10 cellular contexts compared by ENCODE assay signal in genomic region chr17:8887834-8888703, GRCh38. TPM values are rescaled to one million over a fixed set of nuclear protein-coding genes. Genes with fewer than 3 reads are reported as not detected.
A peak's percentile ranks its signal among the peaks of the same experiment; 100 is the strongest.
DNase-seq lines count a peak whose midpoint lies in the region; ATAC-seq and TF ChIP-seq lines count a peak whose summit lies in the region.
"Had no signal": no experiment of that assay in that cellular context is flagged by ENCODE, and none has a peak within 500 bp of the region (broad histone marks: within the 10 kb centered on the region; RNA-seq: fewer than 3 reads in every experiment).

No MANE protein-coding gene starts in this region.

- H3K36me3 ChIP-seq in Panc1 (ENCODE audit: control insufficient read depth, insufficient read depth, low read length) = no peaks in the 10 kb centered on the region

- no peak overlapping the region for H3K27ac ChIP-seq in Panc1 (ENCODE audit: low read length)
- H3K27ac ChIP-seq: dorsolateral prefrontal cortex had no signal

- intact Hi-C loops in Panc1 (cut with micrococcal nuclease; ENCODE audit: unreplicated experiment) = no loop called here

- BruUV-seq in Panc1 (replicated peaks; lab: Mats Ljungman, UMichigan) = no TSS peak

- peak; percentile 89 for ATAC-seq in Panc1
- no peak for ATAC-seq in HG03175 (IDR thresholded peaks at IDR 0.05; ENCODE audit: unreplicated experiment)
- no peak for ATAC-seq in GM21423 (IDR thresholded peaks at IDR 0.05; ENCODE audit: unreplicated experiment)
- ATAC-seq in GM18858 (IDR thresholded peaks at IDR 0.05; ENCODE audit: unreplicated experiment) = no peak

- no peaks in the 10 kb centered on the region for H3K4me1 ChIP-seq in Panc1 (ENCODE audit: control insufficient read depth, insufficient read depth, low read length)

- no peaks in the 10 kb centered on the region for H3K27me3 ChIP-seq in Panc1 (ENCODE audit: control insufficient read depth, insufficient read depth, low read length)

- no peak overlapping the region for H3K27ac Mint-ChIP-seq in nephron progenitor cell
- H3K27ac Mint-ChIP-seq: activated CD4-positive, alpha-beta memory T cell treated with anti-CD3 and anti-CD28 coated beads, Interleukin-2, amount 10 ng/mL, durations not matched to agents 7 days and 5 days had no signal

- H3K4me3 Mint-ChIP-seq in nephron progenitor cell = no peak overlapping the region
- H3K4me3 Mint-ChIP-seq: activated CD4-positive, alpha-beta memory T cell treated with anti-CD3 and anti-CD28 coated beads, Interleukin-2, amount 10 ng/mL, durations not matched to agents 7 days and 5 days had no signal

- no peak overlapping the region for H3K4me3 ChIP-seq in Panc1 (ENCODE audit: low read depth in 2 of 2, low read length in 2 of 2)
- H3K4me3 ChIP-seq in fibroblast of pulmonary artery (replicated peaks; ENCODE audit: low read depth, low read length) = no peak overlapping the region
- H3K4me3 ChIP-seq: dorsolateral prefrontal cortex had no signal

- no peaks in the 10 kb centered on the region for H3K36me3 Mint-ChIP-seq in nephron progenitor cell (ENCODE audit: low read depth)

- H3K9me3 ChIP-seq in Panc1 (ENCODE audit: control insufficient read depth, insufficient read depth, low read depth, low read length) = no peaks in the 10 kb centered on the region

- in situ Hi-C loops in Panc1 (cut with HindIII; ENCODE audit: low pct_unique_long_range_greater_than_20kb, low sequenced_read_pairs) = no loop called here

- peak; percentile 59 for DNase-seq in Daoy (ENCODE audit: low read depth)
- DNase-seq in Panc1 (ENCODE audit: low read depth, low spot score) = no peak
- DNase-seq in fibroblast of pulmonary artery (ENCODE audit: low read depth) = peak; percentile 31
- DNase-seq in nephron progenitor cell = peak; percentile 79
- DNase-seq in activated effector memory CD4-positive, alpha-beta T cell treated with anti-CD3 and anti-CD28 coated beads, Interleukin-2, amount 50 U/mL, for 16 hours = no peak
- DNase-seq: activated CD4-positive, alpha-beta memory T cell treated with anti-CD3 and anti-CD28 coated beads, Interleukin-2, amount 10 ng/mL, durations not matched to agents 7 days and 5 days; dorsolateral prefrontal cortex had no signal

- POLR2A ChIA-PET in Panc1 (lab: Charles Lee) = no interaction called here

- no peaks in the 10 kb centered on the region for H3K9me3 Mint-ChIP-seq in nephron progenitor cell

- CTCF ChIA-PET in Panc1 (lab: Charles Lee) = interaction anchor here (0.7 to 1.1 kb wide), 2 partner anchors 9 to 18 kb away, joined by 3 read pairs; no protein-coding TSS in a partner anchor

- H3K27me3 Mint-ChIP-seq in nephron progenitor cell (ENCODE audit: low read depth, poor library complexity) = peaks cover 18% of the 10 kb centered on the region
- H3K27me3 Mint-ChIP-seq: activated CD4-positive, alpha-beta memory T cell treated with anti-CD3 and anti-CD28 coated beads, Interleukin-2, amount 10 ng/mL, durations not matched to agents 7 days and 5 days had no signal

- H3K4me1 Mint-ChIP-seq in nephron progenitor cell = peaks cover 7% of the 10 kb centered on the region

- TF ChIP-seq CTCF in Panc1 (IDR thresholded peaks at IDR 0.05) (peak; percentile 82), fibroblast of pulmonary artery (IDR thresholded peaks at IDR 0.05; ENCODE audit: low read length, missing control alignments) (peak; percentile 38), nephron progenitor cell (IDR thresholded peaks at IDR 0.05) (peak; percentile 41)

RNA-seq across cellular contexts. Expression of gene PIK3R6, which starts 20.6 kb away (rescaled TPM):
- not detected in 2 replicates for total RNA-seq in Daoy (2014; rRNA removed; shearing (Covaris generic))
- total RNA-seq in Panc1 (2021; ENCODE audit: unreplicated experiment) = not detected
- not detected for polyA plus RNA-seq in Panc1 (2012; ENCODE audit: insufficient read length)

Comparison
In these comparisons a context has a peak if more than half of its experiments do, and no peak if none do; other contexts are left out.
1. DNase-seq: peak in Daoy (single experiment), fibroblast of pulmonary artery (single experiment) and nephron progenitor cell (single experiment); none in Panc1 (single experiment) and activated effector memory CD4-positive, alpha-beta T cell treated with anti-CD3 and anti-CD28 coated beads, Interleukin-2, amount 50 U/mL, for 16 hours (single experiment).
2. Peak in every context shown above with its lines, with median percentiles within 50 percentile points of each other: CTCF ChIP-seq.